13 cellular contexts compared by ENCODE assay signal in genomic region chr1:10664251-10664650, GRCh38.
DNase-seq lines count a peak whose midpoint lies in the region; ATAC-seq and TF ChIP-seq lines count a peak whose summit lies in the region.
"Had no signal": no experiment of that assay in that cellular context is flagged by ENCODE, and none has a peak within 500 bp of the region (broad histone marks: within the 10 kb centered on the region; RNA-seq: fewer than 3 reads in every experiment).

No MANE protein-coding gene starts in this region.

- no peak for TF ChIP-seq POLR2A in gastroesophageal sphincter (IDR thresholded peaks at IDR 0.05)

- no peaks in the 10 kb centered on the region; the same call in 1 of the 2 replicates for H3K4me1 ChIP-seq in H9 (ENCODE audit: insufficient read depth, low read length)
- H3K4me1 ChIP-seq in gastroesophageal sphincter, result peaks cover 6 to 73% (median 35%) of the 10 kb centered on the region in 3 donors
- H3K4me1 ChIP-seq in lower lobe of right lung, result peaks cover 69% of the 10 kb centered on the region

- H3K36me3 ChIP-seq in gastroesophageal sphincter (peaks cover 0 to 26% of the 10 kb centered on the region in 2 donors), lower lobe of right lung (peaks cover 29% of the 10 kb centered on the region)

- no peak for TF ChIP-seq CTCF in H9 (conservative IDR thresholded peaks at IDR 0.05)
- TF ChIP-seq CTCF in gastroesophageal sphincter (IDR thresholded peaks at IDR 0.05), result no peak
- TF ChIP-seq CTCF in lower lobe of right lung (IDR thresholded peaks at IDR 0.05), result no peak

- no peak overlapping the region for H4K8ac ChIP-seq in H9 (replicated peaks; ENCODE audit: insufficient read length, low read depth, low read length)

- H3K4me2 ChIP-seq in H9 (ENCODE audit: insufficient read depth, insufficient read length, low read length), result no peak overlapping the region
- H3K4me2 ChIP-seq: KMS-11 had no signal

- no peak for TF ChIP-seq EP300 in gastroesophageal sphincter (IDR thresholded peaks at IDR 0.05)

- H3K9me3 ChIP-seq in H9 (ENCODE audit: control insufficient read depth, low read depth, low read length) (no peaks in the 10 kb centered on the region), gastroesophageal sphincter (no peaks in the 10 kb centered on the region), lower lobe of right lung (no peaks in the 10 kb centered on the region)

- no CpG with 5 or more reads among the region's 15 CpGs for WGBS in H9 (ENCODE audit: extremely low coverage, insufficient read length, low lambda C conversion rate)
- WGBS in gastroesophageal sphincter (ENCODE audit: low coverage in 1 of 2), 2 donors, result 47 to 54% methylated on average over 3 to 5 of the region's 15 CpGs

- H3K4ac ChIP-seq in H9 (ENCODE audit: low read depth, low read length), result no peak overlapping the region

- H2AFZ ChIP-seq in H9 (ENCODE audit: low read length), result no peak overlapping the region

- H3K27ac Mint-ChIP-seq in H9, result peak overlapping the region in 1 of 3 experiments; percentile 51; a peak in 1 of 7 replicates
- no peak overlapping the region for H3K27ac Mint-ChIP-seq in stimulated activated naive B cell treated with anti-CD40 and anti-IgM and Interleukin-4, amounts not matched to agents 10 μg/mL and 1 μg/mL and 100 μg/mL, for 72 hours
- H3K27ac Mint-ChIP-seq: activated CD4-positive, alpha-beta memory T cell treated with anti-CD3 and anti-CD28 coated beads, Interleukin-2, amount 10 ng/mL, durations not matched to agents 7 days and 5 days had no signal

- H3T11ph ChIP-seq in H9 (ENCODE audit: low read length), result no peak overlapping the region

- ATAC-seq in gastroesophageal sphincter, result peak; percentile 11
- no peak for ATAC-seq in lower lobe of right lung
- ATAC-seq in sciatic nerve, result peak; percentile 57
- no peak for ATAC-seq in HG02759 (IDR thresholded peaks at IDR 0.05; ENCODE audit: unreplicated experiment)
- ATAC-seq in HG03342 (IDR thresholded peaks at IDR 0.05; ENCODE audit: unreplicated experiment), result no peak
- ATAC-seq in stimulated activated naive B cell treated with anti-CD40 and anti-IgM and Interleukin-4, amounts not matched to agents 10 μg/mL and 1 μg/mL and 100 μg/mL, for 72 hours (replicated peaks), result no peak

- H2BK20ac ChIP-seq in H9 (ENCODE audit: low read depth, low read length, poor library complexity, severe bottlenecking), result no peak overlapping the region

- no peak overlapping the region for H3K4me3 Mint-ChIP-seq in H9
- no peak overlapping the region for H3K4me3 Mint-ChIP-seq in stimulated activated naive B cell treated with anti-CD40 and anti-IgM and Interleukin-4, amounts not matched to agents 10 μg/mL and 1 μg/mL and 100 μg/mL, for 72 hours
- H3K4me3 Mint-ChIP-seq: activated CD4-positive, alpha-beta memory T cell treated with anti-CD3 and anti-CD28 coated beads, Interleukin-2, amount 10 ng/mL, durations not matched to agents 7 days and 5 days had no signal

- no peak overlapping the region for H3K4me3 ChIP-seq in gastroesophageal sphincter
- peak overlapping the region; percentile 1 for H3K4me3 ChIP-seq in lower lobe of right lung

- H3K27ac ChIP-seq in H9 (ENCODE audit: insufficient read length, low read depth, low read length) (no peak overlapping the region), gastroesophageal sphincter (peak overlapping the region; percentile 84 to 95 (median 92)), lower lobe of right lung (peak overlapping the region; percentile 86)
- H3K27ac ChIP-seq: epithelial cell of prostate, KMS-11 had no signal

- peaks cover 14 to 25% of the 10 kb centered on the region in 2 experiments for H3K4me1 Mint-ChIP-seq in H9
- H3K4me1 Mint-ChIP-seq in stimulated activated naive B cell treated with anti-CD40 and anti-IgM and Interleukin-4, amounts not matched to agents 10 μg/mL and 1 μg/mL and 100 μg/mL, for 72 hours, result no peaks in the 10 kb centered on the region
- H3K4me1 Mint-ChIP-seq: activated CD4-positive, alpha-beta memory T cell treated with anti-CD3 and anti-CD28 coated beads, Interleukin-2, amount 10 ng/mL, durations not matched to agents 7 days and 5 days had no signal

- no peak overlapping the region for H2BK5ac ChIP-seq in H9 (ENCODE audit: insufficient read length, low read length)

- H2AK5ac ChIP-seq in H9 (ENCODE audit: insufficient read length, low read length), result no peak overlapping the region

- H2BK12ac ChIP-seq in H9 (ENCODE audit: insufficient read length, low read depth, low read length), result no peak overlapping the region

- no peak overlapping the region for H3K18ac ChIP-seq in H9 (ENCODE audit: insufficient read length, low read depth, low read length)

- H3K9me3 Mint-ChIP-seq in H9, result no peaks in the 10 kb centered on the region
- no peaks in the 10 kb centered on the region for H3K9me3 Mint-ChIP-seq in stimulated activated naive B cell treated with anti-CD40 and anti-IgM and Interleukin-4, amounts not matched to agents 10 μg/mL and 1 μg/mL and 100 μg/mL, for 72 hours
- H3K9me3 Mint-ChIP-seq: activated CD4-positive, alpha-beta memory T cell treated with anti-CD3 and anti-CD28 coated beads, Interleukin-2, amount 10 ng/mL, durations not matched to agents 7 days and 5 days had no signal

- H3K27me3 ChIP-seq in H9 (ENCODE audit: insufficient read depth, low read length) (no peaks in the 10 kb centered on the region), gastroesophageal sphincter (no peaks in the 10 kb centered on the region), lower lobe of right lung (ENCODE audit: low read depth) (no peaks in the 10 kb centered on the region)

- DNase-seq in H9 (peak; percentile 56), lower lobe of right lung (no peak), sciatic nerve (ENCODE audit: low spot score) (no peak), hepatic stellate cell (ENCODE audit: low spot score) (no peak)
- no peak for DNase-seq in stimulated activated naive B cell treated with anti-CD40 and anti-IgM and Interleukin-4, amounts not matched to agents 10 μg/mL and 1 μg/mL and 100 μg/mL, for 72 hours
- DNase-seq: activated CD4-positive, alpha-beta memory T cell treated with anti-CD3 and anti-CD28 coated beads, Interleukin-2, amount 10 ng/mL, durations not matched to agents 7 days and 5 days; mammary epithelial cell; NCI-H1105 treated with DMSO at 0.1 percent for 48 hours had no signal

- H3K9ac ChIP-seq in H9 (ENCODE audit: extremely low read depth, insufficient read length, low read length), result no peak overlapping the region
- H3K9ac ChIP-seq: KMS-11 had no signal

- no peak overlapping the region for H2BK15ac ChIP-seq in H9 (ENCODE audit: low read depth, low read length)

- no peak overlapping the region for H3K23ac ChIP-seq in H9 (ENCODE audit: insufficient read length, low read depth, low read length)

- no peaks in the 10 kb centered on the region for H3K23me2 ChIP-seq in H9 (ENCODE audit: insufficient read length, low read depth, low read length, poor library complexity, severe bottlenecking)

- H4K20me1 ChIP-seq in H9 (ENCODE audit: control insufficient read depth, insufficient read depth, insufficient read length), result no peaks in the 10 kb centered on the region

- no peaks in the 10 kb centered on the region for H3K36me3 Mint-ChIP-seq in H9 (ENCODE audit: insufficient read depth in 1 of 3, low read depth in 3 of 3)
- peaks cover 3 to 6% of the 10 kb centered on the region in 2 donors for H3K36me3 Mint-ChIP-seq in stimulated activated naive B cell treated with anti-CD40 and anti-IgM and Interleukin-4, amounts not matched to agents 10 μg/mL and 1 μg/mL and 100 μg/mL, for 72 hours

- intact Hi-C loops in lower lobe of right lung (cut with DNase I) (no loop called here), sciatic nerve (cut with DNase I) (no loop called here)

- H3K27me3 Mint-ChIP-seq in H9 (ENCODE audit: low read depth), result no peaks in the 10 kb centered on the region
- H3K27me3 Mint-ChIP-seq in stimulated activated naive B cell treated with anti-CD40 and anti-IgM and Interleukin-4, amounts not matched to agents 10 μg/mL and 1 μg/mL and 100 μg/mL, for 72 hours, result no peaks in the 10 kb centered on the region
- H3K27me3 Mint-ChIP-seq: activated CD4-positive, alpha-beta memory T cell treated with anti-CD3 and anti-CD28 coated beads, Interleukin-2, amount 10 ng/mL, durations not matched to agents 7 days and 5 days had no signal

- no peaks in the 10 kb centered on the region for H3K79me1 ChIP-seq in H9 (ENCODE audit: insufficient read depth, low read depth, low read length, poor library complexity, severe bottlenecking)

- H3K14ac ChIP-seq in H9 (ENCODE audit: insufficient read depth, low read length), result no peak overlapping the region; the same call in 1 of the 2 replicates

- no peaks in the 10 kb centered on the region for H3K79me2 ChIP-seq in H9 (ENCODE audit: insufficient read depth, low read length)

- no peak overlapping the region for H3K56ac ChIP-seq in H9 (ENCODE audit: insufficient read length, low read depth, low read length)

- no peak overlapping the region for H4K5ac ChIP-seq in H9 (ENCODE audit: insufficient read length, low read depth, low read length)

- H2BK120ac ChIP-seq in H9 (ENCODE audit: low read depth, low read length, poor library complexity, severe bottlenecking), result no peak overlapping the region

- H4K91ac ChIP-seq in H9 (ENCODE audit: insufficient read length, low read depth, low read length), result no peak overlapping the region

Comparison
In these comparisons a context has a peak if more than half of its experiments do, and no peak if none do; other contexts are left out.
1. ATAC-seq: peak in gastroesophageal sphincter (single experiment) and sciatic nerve (single experiment); none in lower lobe of right lung (0 of 2), HG02759 (single experiment), HG03342 (single experiment) and stimulated activated naive B cell treated with anti-CD40 and anti-IgM and Interleukin-4, amounts not matched to agents 10 μg/mL and 1 μg/mL and 100 μg/mL, for 72 hours (0 of 2).